22 cellular contexts compared by ENCODE assay signal in the genomic region with DNA sequence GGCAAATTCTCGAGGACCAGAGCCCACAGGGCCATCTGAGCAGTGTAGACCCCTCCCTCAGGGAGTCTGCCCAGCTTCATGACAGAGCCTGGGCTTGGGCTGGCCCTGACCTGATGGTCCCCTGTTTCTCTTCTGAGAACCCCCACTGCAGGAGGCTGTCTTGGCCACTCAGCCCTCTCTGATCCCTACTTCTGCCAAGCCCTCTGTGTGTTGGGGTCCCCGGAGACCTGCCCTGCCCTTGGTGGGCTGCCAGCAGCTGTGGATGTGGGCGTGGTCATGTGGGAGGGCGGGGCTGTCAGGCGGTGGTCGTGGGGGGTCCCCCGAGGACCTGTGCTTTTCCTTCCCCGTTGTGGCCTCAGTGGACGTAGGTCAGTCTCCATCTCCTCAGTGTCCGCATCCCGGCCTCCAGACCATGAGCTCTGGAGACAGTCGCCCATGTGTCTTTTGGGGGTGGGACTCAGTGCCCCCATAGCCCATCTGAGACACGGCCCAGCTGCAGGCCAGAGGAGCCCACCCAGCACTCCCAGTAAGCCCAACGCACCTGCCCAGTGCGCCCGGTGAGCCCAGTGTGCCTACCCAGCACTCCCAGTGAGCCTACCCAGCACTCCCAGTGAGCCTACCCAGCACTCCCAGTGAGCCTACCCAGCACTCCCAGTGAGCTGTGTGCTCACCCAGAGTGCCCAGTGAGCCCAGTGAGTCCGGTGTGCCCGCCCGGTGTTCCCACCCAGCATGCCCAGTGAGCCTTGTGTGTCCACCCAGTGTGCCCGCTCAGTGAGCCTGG.
DNase-seq lines count a peak whose midpoint lies in the region; ATAC-seq and TF ChIP-seq lines count a peak whose summit lies in the region.
"Had no signal": no experiment of that assay in that cellular context is flagged by ENCODE, and none has a peak within 500 bp of the region (broad histone marks: within the 10 kb centered on the region; RNA-seq: fewer than 3 reads in every experiment).

No MANE protein-coding gene starts in this region.

- H3K27me3 Mint-ChIP-seq in activated T-cell treated with anti-CD3 and anti-CD28 coated beads, Interleukin-2, amount 50 U/mL, for 4 hours (ENCODE audit: low read depth): no peaks in the 10 kb centered on the region
- no peaks in the 10 kb centered on the region; the same call in 1 of the 2 replicates for H3K27me3 Mint-ChIP-seq in H9 (ENCODE audit: low read depth)
- H3K27me3 Mint-ChIP-seq: activated T-helper 17 cell treated with anti-CD3 and anti-CD28 coated beads, Interleukin-2, amount 50 U/mL, for 72 hours had no signal

- intact Hi-C loops in left colon (cut with DNase I, micrococcal nuclease): no loop called here
- intact Hi-C loops in sigmoid colon (cut with DNase I): no loop called here

- H3K56ac ChIP-seq in H9 (ENCODE audit: insufficient read length, low read depth, low read length): no peak overlapping the region

- no peak overlapping the region for H2BK15ac ChIP-seq in H9 (ENCODE audit: low read depth, low read length)

- no peak for ATAC-seq in activated T-cell treated with anti-CD3 and anti-CD28 coated beads, Interleukin-2, amount 50 U/mL, for 4 hours
- ATAC-seq in left colon (no peak), HG03460 (IDR thresholded peaks at IDR 0.05; ENCODE audit: unreplicated experiment) (no peak)
- ATAC-seq: activated T-helper 17 cell treated with anti-CD3 and anti-CD28 coated beads, Interleukin-2, amount 50 U/mL, for 72 hours had no signal

- H3K9ac ChIP-seq in H9 (ENCODE audit: extremely low read depth, insufficient read length, low read length): no peak overlapping the region
- H3K9ac ChIP-seq: SK-N-SH had no signal

- no peak overlapping the region for H4K5ac ChIP-seq in H9 (ENCODE audit: insufficient read length, low read depth, low read length)

- H3K27me3 ChIP-seq in H9 (ENCODE audit: insufficient read depth, low read length) (no peaks in the 10 kb centered on the region), sigmoid colon (no peaks in the 10 kb centered on the region)

- no peak overlapping the region for H4K91ac ChIP-seq in H9 (ENCODE audit: insufficient read length, low read depth, low read length)

- H2BK20ac ChIP-seq in H9 (ENCODE audit: low read depth, low read length, poor library complexity, severe bottlenecking): no peak overlapping the region

- no peak overlapping the region for H2BK12ac ChIP-seq in H9 (ENCODE audit: insufficient read length, low read depth, low read length)

- H3T11ph ChIP-seq in H9 (ENCODE audit: low read length): no peak overlapping the region

- no peak overlapping the region for H3K18ac ChIP-seq in H9 (ENCODE audit: insufficient read length, low read depth, low read length)

- H3K23me2 ChIP-seq in H9 (ENCODE audit: insufficient read length, low read depth, low read length, poor library complexity, severe bottlenecking): no peaks in the 10 kb centered on the region

- H3K4me1 Mint-ChIP-seq in activated T-cell treated with anti-CD3 and anti-CD28 coated beads, Interleukin-2, amount 50 U/mL, for 4 hours (ENCODE audit: low read depth): no peaks in the 10 kb centered on the region
- H3K4me1 Mint-ChIP-seq in H9: no peaks in the 10 kb centered on the region
- H3K4me1 Mint-ChIP-seq: activated T-helper 17 cell treated with anti-CD3 and anti-CD28 coated beads, Interleukin-2, amount 50 U/mL, for 72 hours had no signal

- no peak overlapping the region for H2BK5ac ChIP-seq in H9 (ENCODE audit: insufficient read length, low read length)

- H3K27ac ChIP-seq in H9 (ENCODE audit: insufficient read length, low read depth, low read length) (no peak overlapping the region), sigmoid colon (no peak overlapping the region)
- H3K27ac ChIP-seq: A549, prostate gland had no signal

- no peaks in the 10 kb centered on the region for H3K9me3 Mint-ChIP-seq in activated T-cell treated with anti-CD3 and anti-CD28 coated beads, Interleukin-2, amount 50 U/mL, for 4 hours
- H3K9me3 Mint-ChIP-seq in H9: peaks cover 6 to 12% of the 10 kb centered on the region in 2 experiments; a peak in 4 of 5 replicates
- H3K9me3 Mint-ChIP-seq: activated T-helper 17 cell treated with anti-CD3 and anti-CD28 coated beads, Interleukin-2, amount 50 U/mL, for 72 hours; nephron had no signal

- H3K4me1 ChIP-seq in H9 (ENCODE audit: insufficient read depth, low read length): no peaks in the 10 kb centered on the region
- no peaks in the 10 kb centered on the region for H3K4me1 ChIP-seq in sigmoid colon
- H3K4me1 ChIP-seq: A549, prostate gland had no signal

- no peak overlapping the region for H3K27ac Mint-ChIP-seq in H9
- H3K27ac Mint-ChIP-seq: activated T-helper 17 cell treated with anti-CD3 and anti-CD28 coated beads, Interleukin-2, amount 50 U/mL, for 72 hours; nephron had no signal

- H3K36me3 ChIP-seq in sigmoid colon: no peaks in the 10 kb centered on the region
- H3K36me3 ChIP-seq: prostate gland had no signal

- no peak overlapping the region; the same call in 1 of the 2 replicates for H3K14ac ChIP-seq in H9 (ENCODE audit: insufficient read depth, low read length)

- H3K79me2 ChIP-seq in H9 (ENCODE audit: insufficient read depth, low read length): no peaks in the 10 kb centered on the region

- H3K9me3 ChIP-seq in H9 (ENCODE audit: control insufficient read depth, low read depth, low read length): peaks cover 9% of the 10 kb centered on the region
- no peaks in the 10 kb centered on the region for H3K9me3 ChIP-seq in sigmoid colon
- H3K9me3 ChIP-seq: A549, prostate gland, SK-N-SH had no signal

- H3K36me3 Mint-ChIP-seq in activated T-cell treated with anti-CD3 and anti-CD28 coated beads, Interleukin-2, amount 50 U/mL, for 4 hours (ENCODE audit: insufficient read depth): peaks cover 22% of the 10 kb centered on the region
- peaks cover 12 to 17% (median 17%) of the 10 kb centered on the region in 3 experiments; a peak in 6 of 7 replicates for H3K36me3 Mint-ChIP-seq in H9 (ENCODE audit: insufficient read depth in 1 of 3, low read depth in 3 of 3)

- TF ChIP-seq POLR2A in sigmoid colon (IDR thresholded peaks at IDR 0.05): no peak

- H3K4me3 Mint-ChIP-seq in activated T-cell treated with anti-CD3 and anti-CD28 coated beads, Interleukin-2, amount 50 U/mL, for 4 hours: no peak overlapping the region
- no peak overlapping the region for H3K4me3 Mint-ChIP-seq in H9
- H3K4me3 Mint-ChIP-seq: activated T-helper 17 cell treated with anti-CD3 and anti-CD28 coated beads, Interleukin-2, amount 50 U/mL, for 72 hours; nephron had no signal

- no peak for TF ChIP-seq CTCF in H9 (conservative IDR thresholded peaks at IDR 0.05)
- TF ChIP-seq CTCF in sigmoid colon (IDR thresholded peaks at IDR 0.05): no peak

- no peak for TF ChIP-seq EP300 in sigmoid colon (IDR thresholded peaks at IDR 0.05)

- DNase-seq in activated T-cell treated with anti-CD3 and anti-CD28 coated beads, Interleukin-2, amount 50 U/mL, for 4 hours: peak; percentile 3
- DNase-seq in activated T-cell treated with anti-CD3 and anti-CD28 coated beads, Interleukin-2, amount 50 U/mL, for 48 hours: no peak
- DNase-seq in H9: peak; percentile 11
- peak; percentile 2 to 21 for DNase-seq in left colon
- DNase-seq in sigmoid colon: peak; percentile 56
- DNase-seq in T1000 (lab: John Stamatoyannopoulos, UW): no peak
- no peak for DNase-seq in cerebellum (ENCODE audit: low spot score)
- DNase-seq: activated CD4-positive, alpha-beta T cell treated with anti-CD3 and anti-CD28 coated beads for 1 hour; activated CD8-positive, alpha-beta memory T cell treated with anti-CD3 and anti-CD28 coated beads for 24 hours; amygdala; C1 segment of cervical spinal cord; central memory CD4-positive, alpha-beta T cell; foreskin melanocyte; NCI-H1417 treated with DMSO at 0.1 percent for 48 hours; NCI-H510A treated with DMSO at 0.1 percent for 48 hours; SK-N-SH; stimulated activated CD4-positive, alpha-beta T cell treated with anti-CD3 and anti-CD28 coated beads, Interleukin-4, amount 100 ng/mL, for 24 hours had no signal

- H2AFZ ChIP-seq in H9 (ENCODE audit: low read length): no peak overlapping the region

- H3K79me1 ChIP-seq in H9 (ENCODE audit: insufficient read depth, low read depth, low read length, poor library complexity, severe bottlenecking): no peaks in the 10 kb centered on the region

- no peak overlapping the region for H3K4ac ChIP-seq in H9 (ENCODE audit: low read depth, low read length)

- H3K23ac ChIP-seq in H9 (ENCODE audit: insufficient read length, low read depth, low read length): no peak overlapping the region

- no CpG with 5 or more reads among the region's 20 CpGs for WGBS in H9 (ENCODE audit: extremely low coverage, insufficient read length, low lambda C conversion rate)
- WGBS in sigmoid colon, 2 donors: 87 to 94% methylated on average over 20 of the region's 20 CpGs

- H3K4me3 ChIP-seq in sigmoid colon: no peak overlapping the region
- H3K4me3 ChIP-seq: A549, prostate gland had no signal

- H3K4me2 ChIP-seq in H9 (ENCODE audit: insufficient read depth, insufficient read length, low read length): no peak overlapping the region
- H3K4me2 ChIP-seq: A549, SK-N-SH had no signal

- no peak overlapping the region for H2BK120ac ChIP-seq in H9 (ENCODE audit: low read depth, low read length, poor library complexity, severe bottlenecking)

- no peak overlapping the region for H2AK5ac ChIP-seq in H9 (ENCODE audit: insufficient read length, low read length)

- H4K20me1 ChIP-seq in H9 (ENCODE audit: control insufficient read depth, insufficient read depth, insufficient read length): peaks cover 2% of the 10 kb centered on the region

- no peak overlapping the region for H4K8ac ChIP-seq in H9 (replicated peaks; ENCODE audit: insufficient read length, low read depth, low read length)

Comparison
In these comparisons a context has a peak if more than half of its experiments do, and no peak if none do; other contexts are left out.
1. DNase-seq: peak in activated T-cell treated with anti-CD3 and anti-CD28 coated beads, Interleukin-2, amount 50 U/mL, for 4 hours (single experiment), H9 (single experiment), left colon (2 of 2) and sigmoid colon (single experiment); none in activated T-cell treated with anti-CD3 and anti-CD28 coated beads, Interleukin-2, amount 50 U/mL, for 48 hours (0 of 2), T1000 (single experiment) and cerebellum (single experiment).